In genomic region chr4:139559095-139559490, GRCh38 we compare ENCODE assay signal across 15 cellular contexts. TPM values are rescaled to one million over a fixed set of nuclear protein-coding genes. Genes with fewer than 3 reads are reported as not detected.
DNase-seq lines count a peak whose midpoint lies in the region; ATAC-seq and TF ChIP-seq lines count a peak whose summit lies in the region.
"Had no signal": no experiment of that assay in that cellular context is flagged by ENCODE, and none has a peak within 500 bp of the region (broad histone marks: within the 10 kb centered on the region; RNA-seq: fewer than 3 reads in every experiment).

No MANE protein-coding gene starts in this region.

- POLR2A ChIA-PET in CD8-positive, alpha-beta memory T cell (lab: Charles Lee) = no interaction called here
- POLR2A ChIA-PET in T-cell (lab: Charles Lee) = interaction anchor here in 1 of 2 donors (0.6 kb wide), 1 partner anchor 383 kb away, joined by 3 read pairs; no protein-coding TSS in a partner anchor

- 72 to 78% methylated on average over 5 of the region's 5 CpGs for WGBS in sigmoid colon, 2 donors

- no peaks in the 10 kb centered on the region for H3K9me3 Mint-ChIP-seq in CD8-positive, alpha-beta memory T cell
- no peaks in the 10 kb centered on the region for H3K9me3 Mint-ChIP-seq in T-cell
- no peaks in the 10 kb centered on the region for H3K9me3 Mint-ChIP-seq in natural killer cell treated with Interleukin-12 subunit alpha and Interleukin-12 subunit beta and Interleukin-15 and Interleukin-18, amount 100 ng/mL, for 72 hours

- no peak for TF ChIP-seq CTCF in sigmoid colon (IDR thresholded peaks at IDR 0.05)

- no peak for TF ChIP-seq EP300 in sigmoid colon (IDR thresholded peaks at IDR 0.05)

- H3K4me3 ChIP-seq in CD8-positive, alpha-beta memory T cell (ENCODE audit: low read length) = no peak overlapping the region
- H3K4me3 ChIP-seq in sigmoid colon (peak overlapping the region in 1 of 4 donors; percentile 6), HAP-1 (no peak overlapping the region)
- H3K4me3 ChIP-seq: lung, ovary, upper lobe of left lung had no signal

- CTCF ChIA-PET in CD8-positive, alpha-beta memory T cell (lab: Charles Lee) = interaction anchor here (1.2 kb wide), 1 partner anchor 137 kb away, joined by 3 read pairs; no protein-coding TSS in a partner anchor
- CTCF ChIA-PET in T-cell (lab: Charles Lee) = no interaction called here

- ATAC-seq in T-cell (replicated peaks in 1 of 4) = no peak
- ATAC-seq in GM21360 (IDR thresholded peaks at IDR 0.05; ENCODE audit: unreplicated experiment) = no peak
- no peak for ATAC-seq in natural killer cell treated with Interleukin-12 subunit alpha and Interleukin-12 subunit beta and Interleukin-15 and Interleukin-18, amount 100 ng/mL, for 72 hours

- H3K4me1 ChIP-seq in CD8-positive, alpha-beta memory T cell (ENCODE audit: insufficient read depth, low read length) = peaks cover 30% of the 10 kb centered on the region
- H3K4me1 ChIP-seq in sigmoid colon (peaks cover 0 to 62% (median 46%) of the 10 kb centered on the region in 4 donors), HAP-1 (peaks cover 13% of the 10 kb centered on the region)

- H3K4me1 Mint-ChIP-seq in CD8-positive, alpha-beta memory T cell = peaks cover 40 to 62% (median 52%) of the 10 kb centered on the region in 3 donors
- H3K4me1 Mint-ChIP-seq in T-cell = peaks cover 39 to 54% (median 41%) of the 10 kb centered on the region in 3 donors
- H3K4me1 Mint-ChIP-seq in natural killer cell treated with Interleukin-12 subunit alpha and Interleukin-12 subunit beta and Interleukin-15 and Interleukin-18, amount 100 ng/mL, for 72 hours (ENCODE audit: low read depth in 2 of 2) = peaks cover 27 to 28% of the 10 kb centered on the region in 2 donors

- intact Hi-C loops in sigmoid colon (cut with DNase I) = loop anchor here (5.0 to 10.0 kb wide), 5 partner anchors 62 to 816 kb away; partner anchors contain the start of genes MAML3, NAA15, NDUFC1 and SCOC

- no peaks in the 10 kb centered on the region for H3K36me3 ChIP-seq in CD8-positive, alpha-beta memory T cell (ENCODE audit: insufficient read depth, low read length)
- H3K36me3 ChIP-seq in sigmoid colon = no peaks in the 10 kb centered on the region
- no peaks in the 10 kb centered on the region for H3K36me3 ChIP-seq in HAP-1 (replicated peaks)
- H3K36me3 ChIP-seq: ovary, upper lobe of left lung had no signal

- peak overlapping the region in 1 of 7 donors; percentile 98 for H3K4me3 Mint-ChIP-seq in CD8-positive, alpha-beta memory T cell
- no peak overlapping the region for H3K4me3 Mint-ChIP-seq in T-cell
- H3K4me3 Mint-ChIP-seq in natural killer cell treated with Interleukin-12 subunit alpha and Interleukin-12 subunit beta and Interleukin-15 and Interleukin-18, amount 100 ng/mL, for 72 hours = no peak overlapping the region

- no peaks in the 10 kb centered on the region for H3K27me3 ChIP-seq in CD8-positive, alpha-beta memory T cell (ENCODE audit: insufficient read depth, low read length, poor library complexity, severe bottlenecking)
- H3K27me3 ChIP-seq in sigmoid colon (no peaks in the 10 kb centered on the region), HAP-1 (ENCODE audit: low read depth) (no peaks in the 10 kb centered on the region)
- H3K27me3 ChIP-seq: ovary, upper lobe of left lung had no signal

- H3K9me3 ChIP-seq in CD8-positive, alpha-beta memory T cell (ENCODE audit: low read length) = no peaks in the 10 kb centered on the region
- H3K9me3 ChIP-seq in sigmoid colon (no peaks in the 10 kb centered on the region), HAP-1 (no peaks in the 10 kb centered on the region)
- H3K9me3 ChIP-seq: upper lobe of left lung had no signal

- in situ Hi-C loops in HAP-1 (cut with MboI; ENCODE audit: low sequenced_read_pairs) = no loop called here

- no peak overlapping the region for H3K27ac ChIP-seq in CD8-positive, alpha-beta memory T cell (ENCODE audit: low read depth, low read length)
- H3K27ac ChIP-seq in sigmoid colon = peak overlapping the region in 3 of 4 donors; percentile 44 to 94 (median 63)
- H3K27ac ChIP-seq: ovary, RWPE1, upper lobe of left lung had no signal

- no peak for TF ChIP-seq POLR2A in sigmoid colon (IDR thresholded peaks at IDR 0.05)

- peaks cover 4 to 13% of the 10 kb centered on the region in 2 donors for H3K27me3 Mint-ChIP-seq in CD8-positive, alpha-beta memory T cell
- H3K27me3 Mint-ChIP-seq in T-cell = peaks cover 0 to 2% of the 10 kb centered on the region in 2 donors
- peaks cover 15 to 18% of the 10 kb centered on the region in 2 donors for H3K27me3 Mint-ChIP-seq in natural killer cell treated with Interleukin-12 subunit alpha and Interleukin-12 subunit beta and Interleukin-15 and Interleukin-18, amount 100 ng/mL, for 72 hours

- peak overlapping the region in 7 of 8 donors; percentile 9 to 99 (median 94) for H3K27ac Mint-ChIP-seq in CD8-positive, alpha-beta memory T cell
- peak overlapping the region; percentile 93 to 97 for H3K27ac Mint-ChIP-seq in T-cell
- H3K27ac Mint-ChIP-seq in natural killer cell treated with Interleukin-12 subunit alpha and Interleukin-12 subunit beta and Interleukin-15 and Interleukin-18, amount 100 ng/mL, for 72 hours = no peak overlapping the region

- H3K36me3 Mint-ChIP-seq in CD8-positive, alpha-beta memory T cell = peaks cover 0 to 16% (median 0%) of the 10 kb centered on the region in 3 donors
- no peaks in the 10 kb centered on the region for H3K36me3 Mint-ChIP-seq in T-cell
- H3K36me3 Mint-ChIP-seq in natural killer cell treated with Interleukin-12 subunit alpha and Interleukin-12 subunit beta and Interleukin-15 and Interleukin-18, amount 100 ng/mL, for 72 hours = no peaks in the 10 kb centered on the region

- DNase-seq in CD8-positive, alpha-beta memory T cell = no peak
- no peak for DNase-seq in T-cell
- peak; percentile 33 for DNase-seq in globus pallidus (ENCODE audit: low spot score)
- no peak for DNase-seq in sigmoid colon
- DNase-seq in HAP-1 (ENCODE audit: low spot score in 2 of 2) = no peak
- no peak for DNase-seq in natural killer cell treated with Interleukin-12 subunit alpha and Interleukin-12 subunit beta and Interleukin-15 and Interleukin-18, amount 100 ng/mL, for 72 hours (ENCODE audit: low spot score)
- DNase-seq in cerebellum (ENCODE audit: low spot score) = no peak
- DNase-seq: activated CD4-positive, alpha-beta T cell treated with anti-CD3 and anti-CD28 coated beads, Interleukin-2, amount 50 U/mL, for 1 hour; effector CD4-positive, alpha-beta T cell; NCI-H1105 had no signal

RNA-seq across cellular contexts. Expression of gene SETD7, which starts 3.1 kb away (rescaled TPM):
- 10 to 100 TPM; 15.2 to 17.0 TPM for total RNA-seq in CD8-positive, alpha-beta memory T cell
- polyA plus RNA-seq in CD8-positive, alpha-beta memory T cell = 2.0 TPM
- total RNA-seq in T-cell (10 to 100 TPM in 3 of 5 donors, 1 to 10 TPM in 2; 6.5 to 17.5 (median 10.3) TPM), sigmoid colon (100 to 1,000 TPM in 1 of 4 donors, 10 to 100 TPM in 3; 79.2 to 102 (median 82.7) TPM), cerebellum (30.7 TPM)
- polyA plus RNA-seq in sigmoid colon = 10 to 100 TPM in 2 of 3 donors, 1 to 10 TPM in 1; 7.9 to 18.6 (median 14.8) TPM
- 10 to 100 TPM in 1 of 2 donors, 1 to 10 TPM in 1; 5.7 to 10.1 TPM for total RNA-seq in natural killer cell treated with Interleukin-12 subunit alpha and Interleukin-12 subunit beta and Interleukin-15 and Interleukin-18, amount 100 ng/mL, for 72 hours

Comparison
In these comparisons a context has a peak if more than half of its experiments do, and no peak if none do; other contexts are left out.
1. H3K27ac Mint-ChIP-seq: peak in CD8-positive, alpha-beta memory T cell (7 of 8) and T-cell (2 of 2); none in natural killer cell treated with Interleukin-12 subunit alpha and Interleukin-12 subunit beta and Interleukin-15 and Interleukin-18, amount 100 ng/mL, for 72 hours (0 of 2).